ENCODE assay signal across 19 cellular contexts in genomic region chr6:135073757-135074393, GRCh38. TPM values are rescaled to one million over a fixed set of nuclear protein-coding genes. Genes with fewer than 3 reads are reported as not detected.
A peak's percentile ranks its signal among the peaks of the same experiment; 100 is the strongest.
DNase-seq lines count a peak whose midpoint lies in the region; ATAC-seq and TF ChIP-seq lines count a peak whose summit lies in the region.
"Had no signal": no experiment of that assay in that cellular context is flagged by ENCODE, and none has a peak within 500 bp of the region (broad histone marks: within the 10 kb centered on the region; RNA-seq: fewer than 3 reads in every experiment).

No MANE protein-coding gene starts in this region.

- H3K4me2 ChIP-seq in OCI-LY1 (ENCODE audit: low read length), result no peak overlapping the region

- 0 out of 2 replicates have a peak overlapping the region, but pooled peaks have one; percentile 56 for H2AFZ ChIP-seq in OCI-LY1 (ENCODE audit: low read length)

- no peaks in the 10 kb centered on the region for H3K9me2 ChIP-seq in OCI-LY1 (ENCODE audit: low read depth, low read length)

- H4K20me1 ChIP-seq in OCI-LY1 (ENCODE audit: insufficient read depth, low read length), result no peaks in the 10 kb centered on the region

- no peak for TF ChIP-seq CTCF in OCI-LY1 (IDR thresholded peaks at IDR 0.05; ENCODE audit: low read length)

- no peaks in the 10 kb centered on the region for H3K9me3 Mint-ChIP-seq in activated naive CD8-positive, alpha-beta T cell (ENCODE audit: low read depth)
- no peaks in the 10 kb centered on the region for H3K9me3 Mint-ChIP-seq in activated naive CD8-positive, alpha-beta T cell treated with anti-CD3 and anti-CD28 coated beads, Interleukin-2, amount 50 U/mL, for 24 hours
- H3K9me3 Mint-ChIP-seq in activated T-helper 2 cell treated with anti-CD3 and anti-CD28 coated beads, Interferon-gamma antibody, Interleukin-2, Interleukin-4, amounts not matched to agents 10 μg/mL and 5 μg/mL and 100 μg/mL, durations not matched to agents 14 hours and 24 hours and 36 hours, result no peaks in the 10 kb centered on the region
- H3K9me3 Mint-ChIP-seq: CD8-positive, alpha-beta memory T cell had no signal

- intact Hi-C loops in activated T-helper 2 cell treated with anti-CD3 and anti-CD28 coated beads, Interferon-gamma antibody, Interleukin-2, Interleukin-4, amounts not matched to agents 10 μg/mL and 5 μg/mL and 100 μg/mL, durations not matched to agents 14 hours and 24 hours and 36 hours (cut with micrococcal nuclease), result no loop called here

- H3K9ac ChIP-seq in OCI-LY1 (ENCODE audit: low read length), result 0 out of 2 replicates have a peak overlapping the region, but pooled peaks have one; percentile 19

- no peaks in the 10 kb centered on the region for H3K27me3 ChIP-seq in OCI-LY1 (ENCODE audit: insufficient read depth, low read length)

- H3K27me3 Mint-ChIP-seq in activated naive CD8-positive, alpha-beta T cell, result no peaks in the 10 kb centered on the region
- no peaks in the 10 kb centered on the region for H3K27me3 Mint-ChIP-seq in activated naive CD8-positive, alpha-beta T cell treated with anti-CD3 and anti-CD28 coated beads, Interleukin-2, amount 50 U/mL, for 24 hours
- H3K27me3 Mint-ChIP-seq in activated T-helper 2 cell treated with anti-CD3 and anti-CD28 coated beads, Interferon-gamma antibody, Interleukin-2, Interleukin-4, amounts not matched to agents 10 μg/mL and 5 μg/mL and 100 μg/mL, durations not matched to agents 14 hours and 24 hours and 36 hours (ENCODE audit: low read depth), result no peaks in the 10 kb centered on the region
- H3K27me3 Mint-ChIP-seq: CD8-positive, alpha-beta memory T cell had no signal

- peaks cover 24% of the 10 kb centered on the region for H3K4me1 Mint-ChIP-seq in activated naive CD8-positive, alpha-beta T cell (ENCODE audit: low read depth)
- peaks cover 22% of the 10 kb centered on the region for H3K4me1 Mint-ChIP-seq in activated naive CD8-positive, alpha-beta T cell treated with anti-CD3 and anti-CD28 coated beads, Interleukin-2, amount 50 U/mL, for 24 hours
- H3K4me1 Mint-ChIP-seq in activated T-helper 2 cell treated with anti-CD3 and anti-CD28 coated beads, Interferon-gamma antibody, Interleukin-2, Interleukin-4, amounts not matched to agents 10 μg/mL and 5 μg/mL and 100 μg/mL, durations not matched to agents 14 hours and 24 hours and 36 hours (ENCODE audit: low read depth), result peaks cover 19% of the 10 kb centered on the region

- peak overlapping the region; percentile 45 for H3K27ac ChIP-seq in OCI-LY1 (ENCODE audit: low read depth, low read length, poor library complexity, severe bottlenecking)
- H3K27ac ChIP-seq: HL-60, SK-N-MC had no signal

- peaks cover 27% of the 10 kb centered on the region for H3K4me1 ChIP-seq in OCI-LY1 (ENCODE audit: insufficient read depth, low read length, severe bottlenecking)

- H3K36me3 Mint-ChIP-seq in activated naive CD8-positive, alpha-beta T cell, result no peaks in the 10 kb centered on the region
- no peaks in the 10 kb centered on the region for H3K36me3 Mint-ChIP-seq in activated naive CD8-positive, alpha-beta T cell treated with anti-CD3 and anti-CD28 coated beads, Interleukin-2, amount 50 U/mL, for 24 hours (ENCODE audit: low read depth)
- peaks cover 2% of the 10 kb centered on the region for H3K36me3 Mint-ChIP-seq in activated T-helper 2 cell treated with anti-CD3 and anti-CD28 coated beads, Interferon-gamma antibody, Interleukin-2, Interleukin-4, amounts not matched to agents 10 μg/mL and 5 μg/mL and 100 μg/mL, durations not matched to agents 14 hours and 24 hours and 36 hours (ENCODE audit: low read depth)
- H3K36me3 Mint-ChIP-seq: CD8-positive, alpha-beta memory T cell had no signal

- no peaks in the 10 kb centered on the region for H3K9me3 ChIP-seq in OCI-LY1 (ENCODE audit: low read length)

- no peaks in the 10 kb centered on the region for H3K36me3 ChIP-seq in OCI-LY1 (ENCODE audit: insufficient read depth, low read length)

- ATAC-seq in activated naive CD8-positive, alpha-beta T cell treated with anti-CD3 and anti-CD28 coated beads, Interleukin-2, amount 50 U/mL, for 24 hours, result no peak

- H3K4me3 ChIP-seq in OCI-LY1 (ENCODE audit: low read depth, low read length, poor library complexity, severe bottlenecking), result no peak overlapping the region
- H3K4me3 ChIP-seq: SK-N-MC had no signal

- H3F3A ChIP-seq in OCI-LY1 (ENCODE audit: insufficient read depth, low read length), result no peaks in the 10 kb centered on the region

- no peaks in the 10 kb centered on the region for H3K79me2 ChIP-seq in OCI-LY1 (ENCODE audit: insufficient read depth, low read length)

- H3K27ac Mint-ChIP-seq in activated naive CD8-positive, alpha-beta T cell, result peak overlapping the region; percentile 67
- no peak overlapping the region for H3K27ac Mint-ChIP-seq in activated naive CD8-positive, alpha-beta T cell treated with anti-CD3 and anti-CD28 coated beads, Interleukin-2, amount 50 U/mL, for 24 hours
- H3K27ac Mint-ChIP-seq in activated T-helper 2 cell treated with anti-CD3 and anti-CD28 coated beads, Interferon-gamma antibody, Interleukin-2, Interleukin-4, amounts not matched to agents 10 μg/mL and 5 μg/mL and 100 μg/mL, durations not matched to agents 14 hours and 24 hours and 36 hours, result peak overlapping the region; percentile 59
- H3K27ac Mint-ChIP-seq: CD8-positive, alpha-beta memory T cell had no signal

- no peak for DNase-seq in activated naive CD8-positive, alpha-beta T cell treated with anti-CD3 and anti-CD28 coated beads, Interleukin-2, amount 50 U/mL, for 24 hours
- DNase-seq in activated T-helper 2 cell treated with anti-CD3 and anti-CD28 coated beads, Interferon-gamma antibody, Interleukin-2, Interleukin-4, amounts not matched to agents 10 μg/mL and 5 μg/mL and 100 μg/mL, durations not matched to agents 14 hours and 24 hours and 36 hours (ENCODE audit: low spot score), result no peak
- DNase-seq in NK-92 treated with Interleukin-12 subunit alpha and Interleukin-12 subunit beta, amount 100 ng/mL, for 24 hours (lab: John Stamatoyannopoulos, UW), result no peak
- no peak for DNase-seq in AG08395 (ENCODE audit: low spot score)
- DNase-seq in pons (ENCODE audit: low spot score), result no peak
- DNase-seq: C1 segment of cervical spinal cord; CD8-positive, alpha-beta memory T cell; DMS79; H7; IMR-90; NCI-H1092 treated with DMSO at 0.1 percent for 48 hours; NCI-H1694 treated with DMSO at 0.1 percent for 48 hours; NCI-H2227 treated with DMSO at 0.1 percent for 48 hours; NCI-H510A treated with DMSO at 0.1 percent for 48 hours; Right ventricle myocardium superior had no signal

- no peak overlapping the region for H3K4me3 Mint-ChIP-seq in activated naive CD8-positive, alpha-beta T cell
- H3K4me3 Mint-ChIP-seq in activated naive CD8-positive, alpha-beta T cell treated with anti-CD3 and anti-CD28 coated beads, Interleukin-2, amount 50 U/mL, for 24 hours, result no peak overlapping the region
- no peak overlapping the region for H3K4me3 Mint-ChIP-seq in activated T-helper 2 cell treated with anti-CD3 and anti-CD28 coated beads, Interferon-gamma antibody, Interleukin-2, Interleukin-4, amounts not matched to agents 10 μg/mL and 5 μg/mL and 100 μg/mL, durations not matched to agents 14 hours and 24 hours and 36 hours (ENCODE audit: low read depth)
- H3K4me3 Mint-ChIP-seq: CD8-positive, alpha-beta memory T cell had no signal

RNA-seq across cellular contexts. Expression of gene HBS1L, which starts 19.3 kb away (rescaled TPM):
- total RNA-seq in activated T-helper 2 cell treated with anti-CD3 and anti-CD28 coated beads, Interferon-gamma antibody, Interleukin-2, Interleukin-4, amounts not matched to agents 10 μg/mL and 5 μg/mL and 100 μg/mL, durations not matched to agents 14 hours and 24 hours and 36 hours, result 99.2 and 102 TPM in 2 replicates
